In genomic region chr11:4607111-4607510, GRCh38 we compare ENCODE assay signal across 8 cellular contexts. TPM values are rescaled to one million over a fixed set of nuclear protein-coding genes. Genes with fewer than 3 reads are reported as not detected.
DNase-seq lines count a peak whose midpoint lies in the region; ATAC-seq, FAIRE-seq and TF ChIP-seq lines count a peak whose summit lies in the region.

No MANE protein-coding gene starts in this region.

- peaks cover 13% of the 10 kb centered on the region for H3K36me3 Mint-ChIP-seq in activated CD4-positive, alpha-beta T cell treated with anti-CD3 and anti-CD28 coated beads, Interleukin-2, amount 10 ng/mL, durations not matched to agents 24 days and 14 days (ENCODE audit: low read depth)
- no peaks in the 10 kb centered on the region for H3K36me3 Mint-ChIP-seq in activated CD8-positive, alpha-beta T cell treated with anti-CD3 and anti-CD28 coated beads for 36 hours (ENCODE audit: low read depth)

- TF ChIP-seq CTCF in activated CD8-positive, alpha-beta T cell treated with anti-CD3 and anti-CD28 coated beads for 36 hours (IDR thresholded peaks at IDR 0.05) = no peak
- no peak for TF ChIP-seq CTCF in kidney (IDR thresholded peaks at IDR 0.05; ENCODE audit: borderline replicate concordance, extremely low read depth, insufficient read depth)
- no peak for TF ChIP-seq CTCF in thyroid gland (IDR thresholded peaks at IDR 0.05)
- no peak for TF ChIP-seq CTCF in GM20000 (IDR thresholded peaks at IDR 0.05; ENCODE audit: extremely low read depth, missing control alignments)

- peak overlapping the region; percentile 11 to 77 for H3K9ac ChIP-seq in kidney (ENCODE audit: low read length in 2 of 2)

- peak overlapping the region; percentile 89 for H3K4me3 Mint-ChIP-seq in activated CD4-positive, alpha-beta T cell treated with anti-CD3 and anti-CD28 coated beads, Interleukin-2, amount 10 ng/mL, durations not matched to agents 24 days and 14 days
- peak overlapping the region; percentile 90 for H3K4me3 Mint-ChIP-seq in activated CD8-positive, alpha-beta T cell treated with anti-CD3 and anti-CD28 coated beads for 36 hours

- intact Hi-C loops in activated CD4-positive, alpha-beta T cell treated with anti-CD3 and anti-CD28 coated beads, Interleukin-2, amount 10 ng/mL, durations not matched to agents 24 days and 14 days (cut with micrococcal nuclease) = loop anchor here (5.0 kb wide), 2 partner anchors 215 to 1080 kb away; partner anchors contain the start of genes TRIM21, TRIM22 and TRIM5
- intact Hi-C loops in activated CD8-positive, alpha-beta T cell treated with anti-CD3 and anti-CD28 coated beads for 36 hours (cut with micrococcal nuclease) = no loop called here
- intact Hi-C loops in kidney (cut with DNase I) (no loop called here), thyroid gland (cut with DNase I) (no loop called here), posterior vena cava (cut with DNase I) (no loop called here)

- CTCF ChIA-PET in activated CD8-positive, alpha-beta T cell treated with anti-CD3 and anti-CD28 coated beads for 36 hours (lab: Charles Lee) = interaction anchor here (1.1 to 4.2 kb wide), 5 partner anchors 30 to 421 kb away, joined by 3 to 17 read pairs (median 3); partner anchors contain the start of genes OR51D1 and TRIM21

- H3K27me3 ChIP-seq in thyroid gland = no peaks in the 10 kb centered on the region

- no peak for TF ChIP-seq POLR2A in thyroid gland (IDR thresholded peaks at IDR 0.05)

- no peak for DNase-seq in activated CD4-positive, alpha-beta T cell treated with anti-CD3 and anti-CD28 coated beads, Interleukin-2, amount 10 ng/mL, durations not matched to agents 24 days and 14 days
- DNase-seq in activated CD4-positive, alpha-beta T cell treated with anti-CD3 and anti-CD28 coated beads, Interleukin-2, amount 50 U/mL, for 1 hour = no peak
- no peak for DNase-seq in activated CD8-positive, alpha-beta T cell treated with anti-CD3 and anti-CD28 coated beads for 36 hours
- DNase-seq in kidney = no peak
- DNase-seq in thyroid gland = no peak
- no peak for DNase-seq in GM20000 (ENCODE audit: low spot score)
- no peak for DNase-seq in posterior vena cava (ENCODE audit: low spot score)

- H3K4me3 ChIP-seq in kidney (ENCODE audit: low read length in 2 of 2) (peak overlapping the region; percentile 64 to 77), thyroid gland (replicated peaks in 1 of 3) (peak overlapping the region; percentile 49 to 66 (median 56))

- peaks cover 6 to 8% of the 10 kb centered on the region in 2 donors for H3K36me3 ChIP-seq in kidney (ENCODE audit: control insufficient read depth in 1 of 2, insufficient read depth in 2 of 2, low read length in 2 of 2)
- H3K36me3 ChIP-seq in thyroid gland = peaks cover 3 to 8% of the 10 kb centered on the region in 2 donors

- peaks cover 30% of the 10 kb centered on the region for H3K4me1 Mint-ChIP-seq in activated CD4-positive, alpha-beta T cell treated with anti-CD3 and anti-CD28 coated beads, Interleukin-2, amount 10 ng/mL, durations not matched to agents 24 days and 14 days
- peaks cover 37% of the 10 kb centered on the region for H3K4me1 Mint-ChIP-seq in activated CD8-positive, alpha-beta T cell treated with anti-CD3 and anti-CD28 coated beads for 36 hours (ENCODE audit: low read depth)

- POLR2A ChIA-PET in activated CD8-positive, alpha-beta T cell treated with anti-CD3 and anti-CD28 coated beads for 36 hours (lab: Charles Lee) = interaction anchor here (0.5 to 1.7 kb wide), 2 partner anchors 15 to 1914 kb away, joined by 3 to 4 read pairs; no protein-coding TSS in a partner anchor

- H3K27ac Mint-ChIP-seq in activated CD4-positive, alpha-beta T cell treated with anti-CD3 and anti-CD28 coated beads, Interleukin-2, amount 10 ng/mL, durations not matched to agents 24 days and 14 days = peak overlapping the region; percentile 91
- H3K27ac Mint-ChIP-seq in activated CD8-positive, alpha-beta T cell treated with anti-CD3 and anti-CD28 coated beads for 36 hours = peak overlapping the region; percentile 89

- FAIRE-seq in kidney (lab: Jason Lieb, UNC) = no peak

- no peaks in the 10 kb centered on the region for H3K27me3 Mint-ChIP-seq in activated CD4-positive, alpha-beta T cell treated with anti-CD3 and anti-CD28 coated beads, Interleukin-2, amount 10 ng/mL, durations not matched to agents 24 days and 14 days
- no peaks in the 10 kb centered on the region for H3K27me3 Mint-ChIP-seq in activated CD8-positive, alpha-beta T cell treated with anti-CD3 and anti-CD28 coated beads for 36 hours

- H3K4me1 ChIP-seq in kidney (ENCODE audit: control insufficient read depth in 1 of 2, insufficient read depth in 1 of 2, low read depth in 1 of 2, low read length in 2 of 2) (peaks cover 0 to 5% of the 10 kb centered on the region in 2 donors), thyroid gland (peaks cover 7 to 16% of the 10 kb centered on the region in 2 donors)

- ATAC-seq in activated CD8-positive, alpha-beta T cell treated with anti-CD3 and anti-CD28 coated beads for 36 hours = no peak
- ATAC-seq in HG03432 (IDR thresholded peaks at IDR 0.05; ENCODE audit: unreplicated experiment) = no peak

- H3K27ac ChIP-seq in kidney (ENCODE audit: low read depth in 2 of 2, low read length in 2 of 2) = no peak overlapping the region
- H3K27ac ChIP-seq in thyroid gland = no peak overlapping the region

- WGBS in thyroid gland, 2 donors = 43 to 48% methylated on average over 6 of the region's 6 CpGs

- H3K9me3 ChIP-seq in kidney (ENCODE audit: control insufficient read depth in 1 of 2, low read length in 2 of 2) = no peaks in the 10 kb centered on the region
- no peaks in the 10 kb centered on the region for H3K9me3 ChIP-seq in thyroid gland

- peaks cover 7% of the 10 kb centered on the region for H3K9me3 Mint-ChIP-seq in activated CD4-positive, alpha-beta T cell treated with anti-CD3 and anti-CD28 coated beads, Interleukin-2, amount 10 ng/mL, durations not matched to agents 24 days and 14 days
- peaks cover 2% of the 10 kb centered on the region for H3K9me3 Mint-ChIP-seq in activated CD8-positive, alpha-beta T cell treated with anti-CD3 and anti-CD28 coated beads for 36 hours

RNA-seq across cellular contexts. Expression of gene TRIM68, which starts 0.9 kb away (rescaled TPM):
- 8.7 and 11.3 TPM in 2 replicates for total RNA-seq in activated CD4-positive, alpha-beta T cell treated with anti-CD3 and anti-CD28 coated beads, Interleukin-2, amount 10 ng/mL, durations not matched to agents 24 days and 14 days
- total RNA-seq in activated CD8-positive, alpha-beta T cell treated with anti-CD3 and anti-CD28 coated beads for 36 hours = 10 to 100 TPM; 10.2 to 11.4 TPM
- 18.3 TPM for total RNA-seq in kidney
- polyA plus RNA-seq in kidney (ENCODE audit: insufficient read depth, low read depth, low replicate concordance) = 11.3 TPM
- total RNA-seq in thyroid gland = 10 to 100 TPM; 26.4 to 40.2 (median 36.2) TPM
- 1 to 10 TPM; 6.2 to 6.3 TPM for total RNA-seq in posterior vena cava

RNA-seq across cellular contexts. Expression of gene OR52I1, which starts 13.3 kb away (rescaled TPM):
- not detected in 2 replicates for total RNA-seq in activated CD4-positive, alpha-beta T cell treated with anti-CD3 and anti-CD28 coated beads, Interleukin-2, amount 10 ng/mL, durations not matched to agents 24 days and 14 days
- total RNA-seq in activated CD8-positive, alpha-beta T cell treated with anti-CD3 and anti-CD28 coated beads for 36 hours = not detected
- total RNA-seq in kidney = not detected
- not detected for polyA plus RNA-seq in kidney (ENCODE audit: insufficient read depth, low read depth, low replicate concordance)
- not detected for total RNA-seq in thyroid gland
- not detected for total RNA-seq in posterior vena cava

RNA-seq across cellular contexts. Expression of gene OR52I2, which starts 25.6 kb away (rescaled TPM):
- not detected in 2 replicates for total RNA-seq in activated CD4-positive, alpha-beta T cell treated with anti-CD3 and anti-CD28 coated beads, Interleukin-2, amount 10 ng/mL, durations not matched to agents 24 days and 14 days
- not detected for total RNA-seq in activated CD8-positive, alpha-beta T cell treated with anti-CD3 and anti-CD28 coated beads for 36 hours
- not detected for total RNA-seq in kidney
- polyA plus RNA-seq in kidney (ENCODE audit: insufficient read depth, low read depth, low replicate concordance) = not detected
- not detected for total RNA-seq in thyroid gland
- total RNA-seq in posterior vena cava = not detected

RNA-seq across cellular contexts. Expression of gene OR51D1, which starts 30.2 kb away (rescaled TPM):
- total RNA-seq in activated CD4-positive, alpha-beta T cell treated with anti-CD3 and anti-CD28 coated beads, Interleukin-2, amount 10 ng/mL, durations not matched to agents 24 days and 14 days = not detected in 2 replicates
- total RNA-seq in activated CD8-positive, alpha-beta T cell treated with anti-CD3 and anti-CD28 coated beads for 36 hours = not detected
- total RNA-seq in kidney (not detected), thyroid gland (not detected), posterior vena cava (not detected)
- not detected for polyA plus RNA-seq in kidney (ENCODE audit: insufficient read depth, low read depth, low replicate concordance)

RNA-seq across cellular contexts. Expression of gene OR51E1, which starts 36.7 kb away (rescaled TPM):
- total RNA-seq in activated CD4-positive, alpha-beta T cell treated with anti-CD3 and anti-CD28 coated beads, Interleukin-2, amount 10 ng/mL, durations not matched to agents 24 days and 14 days = not detected in 2 replicates
- total RNA-seq in activated CD8-positive, alpha-beta T cell treated with anti-CD3 and anti-CD28 coated beads for 36 hours = not detected
- total RNA-seq in kidney (1.4 TPM), thyroid gland (under 1 TPM in 3 of 4 donors, not detected in 1; 0.21 to 0.54 (median 0.22) TPM), posterior vena cava (1 to 10 TPM in 1 of 2 donors, under 1 TPM in 1; 0.67 to 1.0 TPM)
- polyA plus RNA-seq in kidney (ENCODE audit: insufficient read depth, low read depth, low replicate concordance) = 1.7 TPM
